ENCODE assay signal across 2 cellular contexts in genomic region chr18:29157057-29157780, GRCh38.
TF ChIP-seq lines count a peak whose summit lies in the region.

No MANE protein-coding gene starts in this region.

TF ChIP-seq in SK-N-SH, 30 proteins besides CTCF, POLR2A, EP300 and RAD21:
- TF ChIP-seq TCF12 (IDR thresholded peaks at IDR 0.05) (peak; percentile 80), USF1 (IDR thresholded peaks at IDR 0.05; ENCODE audit: borderline replicate concordance, low read depth) (no peak), FOSL2 (IDR thresholded peaks at IDR 0.05; ENCODE audit: borderline replicate concordance, low read depth) (peak; percentile 66), GATA2 (CRISPR knock-in tag; IDR thresholded peaks at IDR 0.05) (no peak), NFIC (IDR thresholded peaks at IDR 0.05; ENCODE audit: borderline replicate concordance) (peak; percentile 50; the same call in 1 of the 2 replicates), USF2 (IDR thresholded peaks at IDR 0.05; ENCODE audit: borderline replicate concordance, low read depth, low read length) (no peak), IRF3 (IDR thresholded peaks at IDR 0.05; ENCODE audit: low read depth, low read length) (no peak), JUND (IDR thresholded peaks at IDR 0.05) (peak; percentile 83), RCOR1 (IDR thresholded peaks at IDR 0.05; ENCODE audit: low read length) (no peak), PBX3 (IDR thresholded peaks at IDR 0.05) (peak; percentile 92), RXRA (IDR thresholded peaks at IDR 0.05; ENCODE audit: borderline replicate concordance, low read depth) (peak; percentile 50; the same call in 1 of the 2 replicates)

TF ChIP-seq in endothelial cell of umbilical vein, 7 proteins besides CTCF, POLR2A, EP300 and RAD21:
- TF ChIP-seq POLR2AphosphoS5 (IDR thresholded peaks at IDR 0.05; ENCODE audit: insufficient read depth, low read depth, low read length) (no peak), JUN (IDR thresholded peaks at IDR 0.05; ENCODE audit: borderline replicate concordance, insufficient read depth, insufficient read length, low read depth) (no peak), FOS (IDR thresholded peaks at IDR 0.05; ENCODE audit: borderline replicate concordance, insufficient read depth, low read length) (peak; percentile 62), GATA2 (IDR thresholded peaks at IDR 0.05; ENCODE audit: insufficient read depth, insufficient read length, low read depth, low read length) (peak; percentile 76), MAX (IDR thresholded peaks at IDR 0.05; ENCODE audit: insufficient read depth, insufficient read length) (no peak), MYC (IDR thresholded peaks at IDR 0.05; ENCODE audit: low read depth, low read length) (no peak), EZH2 (IDR thresholded peaks at IDR 0.05; ENCODE audit: borderline replicate concordance, low read depth, low read length, severe bottlenecking) (no peak)
TF ChIP-seq in endothelial cell of umbilical vein: peak in this region for 2.
